ENCODE assay signal across 9 cellular contexts in the genomic region with DNA sequence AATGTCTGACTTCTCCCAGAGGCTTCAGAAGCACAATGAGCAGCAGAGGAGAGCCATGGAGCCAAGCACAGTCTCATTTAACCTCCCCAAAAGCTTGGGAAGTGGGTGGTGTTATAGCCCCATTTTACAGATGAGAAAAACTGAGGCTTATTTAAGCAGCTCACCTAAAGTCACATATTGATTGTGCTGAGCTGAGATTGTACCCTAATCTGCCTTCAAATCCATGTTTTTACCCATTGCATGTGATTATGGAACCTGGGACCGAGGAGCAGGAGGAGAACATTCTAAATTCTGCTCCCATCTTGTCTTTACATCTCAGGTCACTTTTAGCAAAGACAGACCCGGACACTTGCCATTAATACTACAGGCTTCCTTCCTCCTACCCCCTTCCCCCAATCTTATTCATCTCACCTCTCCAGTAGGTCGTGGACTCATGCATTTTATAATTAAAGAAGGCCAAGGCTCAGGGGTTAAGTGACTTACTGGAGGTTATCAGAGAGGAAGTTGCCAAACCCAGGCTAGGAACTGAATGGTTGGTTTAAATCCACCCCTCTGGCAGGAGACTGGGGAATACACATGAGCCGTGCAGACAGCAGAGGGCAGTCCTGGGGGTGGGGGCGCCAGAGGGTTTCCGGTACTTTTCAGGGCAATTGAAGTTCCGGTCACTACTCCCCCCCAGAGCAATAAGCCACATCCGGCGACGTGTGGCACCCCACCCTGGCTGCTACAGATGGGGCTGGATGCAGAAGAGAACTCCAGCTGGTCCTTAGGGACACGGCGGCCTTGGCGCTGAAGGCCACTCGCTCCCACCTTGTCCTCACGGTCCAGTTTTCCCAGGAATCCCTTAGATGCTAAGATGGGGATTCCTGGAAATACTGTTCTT. TPM values are rescaled to one million over a fixed set of nuclear protein-coding genes. Genes with fewer than 3 reads are reported as not detected.
DNase-seq lines count a peak whose midpoint lies in the region; ATAC-seq and TF ChIP-seq lines count a peak whose summit lies in the region.
"Had no signal": no experiment of that assay in that cellular context is flagged by ENCODE, and none has a peak within 500 bp of the region (broad histone marks: within the 10 kb centered on the region; RNA-seq: fewer than 3 reads in every experiment).

No MANE protein-coding gene starts in this region.

- no peak overlapping the region for H3K23ac ChIP-seq in neuronal stem cell (ENCODE audit: low read depth, low read length, poor library complexity)

- TF ChIP-seq CTCF in ascending aorta (IDR thresholded peaks at IDR 0.05) (peak; percentile 10 to 29 (median 20)), tibial artery (IDR thresholded peaks at IDR 0.05) (peak in 1 of 2 experiments; percentile 40)

- H3K4ac ChIP-seq in neuronal stem cell (ENCODE audit: low read length), result no peak overlapping the region

- no peak overlapping the region for H2AFZ ChIP-seq in neuronal stem cell (ENCODE audit: low read length)

- H3K9me3 ChIP-seq in ascending aorta, result no peaks in the 10 kb centered on the region
- no peaks in the 10 kb centered on the region for H3K9me3 ChIP-seq in tibial artery
- H3K9me3 ChIP-seq in neuronal stem cell (replicated peaks in 1 of 2; ENCODE audit: control insufficient read depth in 2 of 2, insufficient read depth in 1 of 2, low read depth in 1 of 2, low read length in 2 of 2), result no peaks in the 10 kb centered on the region

- no peak overlapping the region for H4K91ac ChIP-seq in neuronal stem cell (ENCODE audit: low read depth, low read length, poor library complexity)

- peaks cover 50 to 57% of the 10 kb centered on the region in 2 donors for H3K36me3 ChIP-seq in ascending aorta
- H3K36me3 ChIP-seq in tibial artery, result peaks cover 51 to 57% (median 57%) of the 10 kb centered on the region in 3 donors
- H3K36me3 ChIP-seq in neuronal stem cell (replicated peaks in 1 of 2; ENCODE audit: control insufficient read depth in 2 of 2, insufficient read depth in 2 of 2, low read length in 2 of 2), result no peaks in the 10 kb centered on the region

- no CpG with 5 or more reads among the region's 15 CpGs for WGBS in neuronal stem cell (ENCODE audit: extremely low coverage in 2 of 2, insufficient read length in 2 of 2, insufficient replicate concordance in 1 of 2), 2 donors

- no peak overlapping the region for H2BK15ac ChIP-seq in neuronal stem cell (ENCODE audit: low read length)

- H4K8ac ChIP-seq in neuronal stem cell (ENCODE audit: low read depth, low read length), result no peak overlapping the region

- no peak overlapping the region for H2BK120ac ChIP-seq in neuronal stem cell (ENCODE audit: low read depth, low read length)

- H3K18ac ChIP-seq in neuronal stem cell (ENCODE audit: low read length), result no peak overlapping the region

- no peak overlapping the region for H2BK5ac ChIP-seq in neuronal stem cell (ENCODE audit: low read length)

- H3K4me3 ChIP-seq in ascending aorta (no peak overlapping the region), tibial artery (no peak overlapping the region), neuronal stem cell (ENCODE audit: low read length in 2 of 2) (no peak overlapping the region)

- H3K4me1 ChIP-seq in ascending aorta, result peaks cover 0 to 17% of the 10 kb centered on the region in 2 donors
- peaks cover 0 to 21% (median 14%) of the 10 kb centered on the region in 4 donors for H3K4me1 ChIP-seq in tibial artery
- peaks cover 3 to 4% of the 10 kb centered on the region in 2 donors for H3K4me1 ChIP-seq in neuronal stem cell (ENCODE audit: control insufficient read depth in 2 of 2, insufficient read depth in 1 of 2, low read depth in 1 of 2, low read length in 2 of 2)

- H3K27me3 ChIP-seq in ascending aorta, result no peaks in the 10 kb centered on the region
- no peaks in the 10 kb centered on the region for H3K27me3 ChIP-seq in tibial artery
- no peaks in the 10 kb centered on the region for H3K27me3 ChIP-seq in neuronal stem cell (ENCODE audit: control insufficient read depth in 3 of 3, insufficient read depth in 3 of 3, low read depth in 1 of 3, low read length in 3 of 3)

- H3K14ac ChIP-seq in neuronal stem cell (ENCODE audit: low read length), result no peak overlapping the region

- intact Hi-C loops in ascending aorta (cut with DNase I), result loop anchor here (1.0 to 10.0 kb wide), 2 partner anchors 9 to 955 kb away; no protein-coding TSS in a partner anchor
- intact Hi-C loops in tibial artery (cut with DNase I; ENCODE audit: low total_unique reads), result no loop called here

- H2AK5ac ChIP-seq in neuronal stem cell (ENCODE audit: low read depth, low read length), result no peak overlapping the region

- no peak overlapping the region for H2BK12ac ChIP-seq in neuronal stem cell (ENCODE audit: low read length)

- ATAC-seq in GM21367 (IDR thresholded peaks at IDR 0.05; ENCODE audit: unreplicated experiment) (no peak), HG03196 (IDR thresholded peaks at IDR 0.05; ENCODE audit: unreplicated experiment) (no peak)

- DNase-seq in NCI-H82 (lab: John Stamatoyannopoulos, UW), result peak; percentile 37
- no peak for DNase-seq in NCI-H82 treated with DMSO at 0.1 percent for 48 hours (lab: John Stamatoyannopoulos, UW; ENCODE audit: unreplicated experiment)
- peak in 1 of 2 donors; percentile 89 for DNase-seq in ascending aorta (ENCODE audit: low spot score in 2 of 2)
- peak; percentile 70 for DNase-seq in islet precursor cell
- DNase-seq in tibial artery, result peak; percentile 75 to 93
- DNase-seq in neuronal stem cell (ENCODE audit: low spot score), result no peak

- no peak overlapping the region for H3K4me2 ChIP-seq in neuronal stem cell (ENCODE audit: insufficient read depth, low read length, poor library complexity, severe bottlenecking)

- H3K27ac ChIP-seq in ascending aorta (peak overlapping the region; percentile 80 to 88), tibial artery (peak overlapping the region; percentile 44 to 98), neuronal stem cell (replicated peaks; ENCODE audit: low read length) (no peak overlapping the region)

- H3K79me1 ChIP-seq in neuronal stem cell (ENCODE audit: low read depth, low read length), result no peaks in the 10 kb centered on the region

- no peak overlapping the region for H3K9ac ChIP-seq in neuronal stem cell (ENCODE audit: low read depth, low read length, poor library complexity)

RNA-seq across cellular contexts. Expression of gene IL17B, which starts 51.0 kb away (rescaled TPM):
- 46.8 TPM for total RNA-seq in ascending aorta
- polyA plus RNA-seq in neuronal stem cell (2013, experiment 1 of 2), result not detected
- polyA plus RNA-seq in neuronal stem cell (2013, experiment 2 of 2), result not detected
- total RNA-seq: A673 had no signal

Comparison
In these comparisons a context has a peak if more than half of its experiments do, and no peak if none do; other contexts are left out.
1. DNase-seq: peak in NCI-H82 (single experiment), islet precursor cell (single experiment) and tibial artery (2 of 2); none in NCI-H82 treated with DMSO at 0.1 percent for 48 hours (single experiment) and neuronal stem cell (single experiment).